12 cellular contexts compared by ENCODE assay signal in genomic region chr7:128137096-128137655, GRCh38.
DNase-seq lines count a peak whose midpoint lies in the region; ATAC-seq and TF ChIP-seq lines count a peak whose summit lies in the region.
"Had no signal": no experiment of that assay in that cellular context is flagged by ENCODE, and none has a peak within 500 bp of the region (broad histone marks: within the 10 kb centered on the region; RNA-seq: fewer than 3 reads in every experiment).

No MANE protein-coding gene starts in this region.

- H3K9me2 ChIP-seq in PC-3 (replicated peaks; ENCODE audit: low read length), result no peaks in the 10 kb centered on the region

- POLR2A ChIA-PET in PC-3 (lab: Charles Lee; ENCODE audit: unreplicated experiment), result no interaction called here

- no peak for ATAC-seq in PC-3
- no peak for ATAC-seq in GM18520 (IDR thresholded peaks at IDR 0.05; ENCODE audit: unreplicated experiment)
- no peak for ATAC-seq in HG02610 (IDR thresholded peaks at IDR 0.05; ENCODE audit: unreplicated experiment)

- no peaks in the 10 kb centered on the region for H3K79me2 ChIP-seq in PC-3 (ENCODE audit: low read length)

- H3K9ac ChIP-seq in PC-3 (ENCODE audit: low read length), result no peak overlapping the region

- no peaks in the 10 kb centered on the region for H3F3A ChIP-seq in PC-3 (ENCODE audit: low read length, unreplicated experiment)

- CTCF ChIA-PET in PC-3 (lab: Charles Lee), result interaction anchor here (1.3 kb wide), 1 partner anchor 72 kb away, joined by 4 read pairs; no protein-coding TSS in a partner anchor

- H3K4me2 ChIP-seq in PC-3 (ENCODE audit: low read length), result no peak overlapping the region

- DNase-seq in AG08395 (ENCODE audit: low spot score) (peak; percentile 69), ELF-1 (ENCODE audit: low read depth, low spot score) (peak; percentile 30), PC-3 (peak; percentile 19), fibroblast of the conjunctiva (ENCODE audit: low read depth) (peak; percentile 14), DMS53 (lab: John Stamatoyannopoulos, UW) (no peak), globus pallidus (ENCODE audit: low spot score) (no peak)
- DNase-seq: effector CD8-positive, alpha-beta T cell; kidney glomerular epithelial cell; NCI-H524; T1000 had no signal

- peaks cover 6% of the 10 kb centered on the region for H3K4me1 ChIP-seq in PC-3 (ENCODE audit: insufficient read depth, low read length)

- H3K36me3 ChIP-seq in PC-3 (ENCODE audit: low read depth, low read length), result no peaks in the 10 kb centered on the region

- no peaks in the 10 kb centered on the region for H3K9me3 ChIP-seq in PC-3 (ENCODE audit: low read length)

- TF ChIP-seq CTCF in PC-3 (conservative IDR thresholded peaks at IDR 0.05; ENCODE audit: low read depth, low read length), result no peak

- peaks cover 28% of the 10 kb centered on the region for H3K27me3 ChIP-seq in PC-3 (ENCODE audit: low read length)

- BruUV-seq in PC-3 (replicated peaks; lab: Mats Ljungman, UMichigan), result no TSS peak

- H3K4me3 ChIP-seq in PC-3 (ENCODE audit: low read length), result no peak overlapping the region

- intact Hi-C loops in PC-3 (cut with micrococcal nuclease), result no loop called here

- H3K27ac ChIP-seq in PC-3 (ENCODE audit: low read length), result no peak overlapping the region

- H2AFZ ChIP-seq in PC-3 (ENCODE audit: low read length), result no peak overlapping the region

- no peaks in the 10 kb centered on the region for H4K20me1 ChIP-seq in PC-3 (ENCODE audit: low read length)

Comparison
In these comparisons a context has a peak if more than half of its experiments do, and no peak if none do; other contexts are left out.
1. DNase-seq: peak in AG08395 (single experiment), ELF-1 (single experiment), PC-3 (single experiment) and fibroblast of the conjunctiva (single experiment); none in DMS53 (single experiment) and globus pallidus (single experiment).